18 cellular contexts compared by ENCODE assay signal in genomic region chr1:6704746-6705145, GRCh38. TPM values are rescaled to one million over a fixed set of nuclear protein-coding genes. Genes with fewer than 3 reads are reported as not detected.
DNase-seq lines count a peak whose midpoint lies in the region; TF ChIP-seq lines count a peak whose summit lies in the region.
"Had no signal": no experiment of that assay in that cellular context is flagged by ENCODE, and none has a peak within 500 bp of the region (broad histone marks: within the 10 kb centered on the region; RNA-seq: fewer than 3 reads in every experiment).

No MANE protein-coding gene starts in this region.

- H3K9me3 ChIP-seq in MM.1S (replicated peaks; ENCODE audit: insufficient read depth, low read length) (no peaks in the 10 kb centered on the region), mesodermal cell (ENCODE audit: control insufficient read depth, low read length) (no peaks in the 10 kb centered on the region), sigmoid colon (no peaks in the 10 kb centered on the region), smooth muscle cell (replicated peaks; ENCODE audit: low read depth) (no peaks in the 10 kb centered on the region)

- H3K27ac ChIP-seq in MM.1S (ENCODE audit: low read length) (no peak overlapping the region), mesodermal cell (ENCODE audit: low read depth, low read length, severe bottlenecking) (peak overlapping the region; percentile 23), sigmoid colon (peak overlapping the region in 3 of 4 donors; percentile 60 to 93 (median 89)), smooth muscle cell (ENCODE audit: low read depth) (no peak overlapping the region)
- H3K27ac ChIP-seq: C4-2B had no signal

- H3K9me2 ChIP-seq in MM.1S (replicated peaks; ENCODE audit: insufficient read depth, low read length), result no peaks in the 10 kb centered on the region

- H3K4me2 ChIP-seq in MM.1S (ENCODE audit: low read depth, low read length) (no peak overlapping the region), smooth muscle cell (no peak overlapping the region)

- H3K9ac ChIP-seq in MM.1S (ENCODE audit: low read length) (no peak overlapping the region), smooth muscle cell (ENCODE audit: low read depth) (no peak overlapping the region)

- no peaks in the 10 kb centered on the region for H4K20me1 ChIP-seq in MM.1S (ENCODE audit: insufficient read depth, low read length)
- H4K20me1 ChIP-seq in smooth muscle cell (ENCODE audit: low read depth), result no peaks in the 10 kb centered on the region

- H3F3A ChIP-seq in MM.1S (ENCODE audit: insufficient read depth, low read length) (no peaks in the 10 kb centered on the region), smooth muscle cell (ENCODE audit: low read depth) (no peaks in the 10 kb centered on the region)

- TF ChIP-seq POLR2A in sigmoid colon (IDR thresholded peaks at IDR 0.05) (no peak), erythroblast (IDR thresholded peaks at IDR 0.05; ENCODE audit: low read length) (no peak)

- DNase-seq in activated effector memory CD4-positive, alpha-beta T cell treated with anti-CD3 and anti-CD28 coated beads, Interleukin-2, amount 50 U/mL, for 16 hours, result peak; percentile 54
- DNase-seq in activated effector memory CD4-positive, alpha-beta T cell treated with Interleukin-2 at 50 U/mL for 16 hours, result no peak
- peak; percentile 15 for DNase-seq in MM.1S
- no peak for DNase-seq in sigmoid colon
- DNase-seq in erythroblast (lab: John Stamatoyannopoulos, UW), result no peak
- DNase-seq in Kasumi-1 (lab: John Stamatoyannopoulos, UW), result no peak
- DNase-seq in smooth muscle cell (lab: John Stamatoyannopoulos, UW; ENCODE audit: unreplicated experiment), result no peak
- DNase-seq: GDM1, GOT3, HCEC 1CT, IMR-90, NCI-H1417 treated with DMSO at 0.1 percent for 48 hours, NCI-H187, NCI-H2227 treated with DMSO at 0.1 percent for 48 hours, NCI-H510A, SIG-M5 had no signal

- H2AFZ ChIP-seq in MM.1S (ENCODE audit: low read length) (no peak overlapping the region), smooth muscle cell (ENCODE audit: low read depth) (no peak overlapping the region)

- H3K4me3 ChIP-seq in MM.1S (ENCODE audit: low read length), result no peak overlapping the region
- H3K4me3 ChIP-seq in mesodermal cell (ENCODE audit: extremely low read depth, insufficient read depth, low read length, poor library complexity, severe bottlenecking), result no peak overlapping the region
- H3K4me3 ChIP-seq in sigmoid colon, result no peak overlapping the region
- H3K4me3 ChIP-seq in smooth muscle cell, result no peak overlapping the region

- no peak for TF ChIP-seq EP300 in sigmoid colon (IDR thresholded peaks at IDR 0.05)

- 82 to 94% methylated on average over 2 to 4 of the region's 6 CpGs for WGBS in mesodermal cell (ENCODE audit: insufficient coverage in 2 of 2), 2 experiments
- 72 to 75% methylated on average over 6 of the region's 6 CpGs for WGBS in sigmoid colon, 2 donors
- WGBS in smooth muscle cell (ENCODE audit: low lambda C conversion rate), result 94% methylated on average over 6 of the region's 6 CpGs

- no peaks in the 10 kb centered on the region for H3K36me3 ChIP-seq in MM.1S (replicated peaks; ENCODE audit: insufficient read depth, low read length)
- no peaks in the 10 kb centered on the region for H3K36me3 ChIP-seq in mesodermal cell (ENCODE audit: control insufficient read depth, insufficient read depth, low read length)
- H3K36me3 ChIP-seq in sigmoid colon, result no peaks in the 10 kb centered on the region
- no peaks in the 10 kb centered on the region for H3K36me3 ChIP-seq in smooth muscle cell (ENCODE audit: low read depth)

- peaks cover 8% of the 10 kb centered on the region for H3K4me1 ChIP-seq in MM.1S (ENCODE audit: low read length)
- H3K4me1 ChIP-seq in mesodermal cell (ENCODE audit: control insufficient read depth, insufficient read depth, low read length, poor library complexity, severe bottlenecking), result peaks cover 6% of the 10 kb centered on the region
- H3K4me1 ChIP-seq in sigmoid colon, result peaks cover 0 to 42% (median 32%) of the 10 kb centered on the region in 4 donors
- peaks cover 7% of the 10 kb centered on the region for H3K4me1 ChIP-seq in smooth muscle cell (ENCODE audit: low read depth)

- intact Hi-C loops in sigmoid colon (cut with DNase I), result loop anchor here (5.0 kb wide), 1 partner anchor 122 kb away; no protein-coding TSS in a partner anchor

- H3K79me2 ChIP-seq in MM.1S (ENCODE audit: low read length) (peaks cover 18% of the 10 kb centered on the region), smooth muscle cell (ENCODE audit: low read depth) (peaks cover 18% of the 10 kb centered on the region)

- TF ChIP-seq CTCF in MM.1S (IDR thresholded peaks at IDR 0.05; ENCODE audit: low read length) (no peak), sigmoid colon (IDR thresholded peaks at IDR 0.05) (no peak), smooth muscle cell (IDR thresholded peaks at IDR 0.05; ENCODE audit: borderline replicate concordance, insufficient read depth, poor library complexity, severe bottlenecking) (no peak)

- H3K27me3 ChIP-seq in MM.1S (replicated peaks; ENCODE audit: insufficient read depth, low read length), result peaks cover 38% of the 10 kb centered on the region
- H3K27me3 ChIP-seq in sigmoid colon, result no peaks in the 10 kb centered on the region
- peaks cover 17% of the 10 kb centered on the region for H3K27me3 ChIP-seq in smooth muscle cell (ENCODE audit: low read depth)

RNA-seq across cellular contexts. Expression of gene DNAJC11, which starts 3.1 kb away (rescaled TPM):
- 31.5 TPM for polyA plus RNA-seq in mesodermal cell (2013, experiment 1 of 2)
- polyA plus RNA-seq in mesodermal cell (2013, experiment 2 of 2), result 26.7 TPM
- total RNA-seq in sigmoid colon (10 to 100 TPM; 21.0 to 34.6 (median 23.8) TPM), smooth muscle cell (25.5 and 34.2 TPM in 2 replicates)
- polyA plus RNA-seq in sigmoid colon (10 to 100 TPM; 33.0 to 48.5 (median 46.7) TPM), smooth muscle cell (35.7 and 41.8 TPM in 2 replicates)

Comparison
In these comparisons a context has a peak if more than half of its experiments do, and no peak if none do; other contexts are left out.
1. DNase-seq: peak in activated effector memory CD4-positive, alpha-beta T cell treated with anti-CD3 and anti-CD28 coated beads, Interleukin-2, amount 50 U/mL, for 16 hours (single experiment) and MM.1S (single experiment); none in activated effector memory CD4-positive, alpha-beta T cell treated with Interleukin-2 at 50 U/mL for 16 hours (single experiment), sigmoid colon (single experiment), erythroblast (0 of 2), Kasumi-1 (0 of 2) and smooth muscle cell (single experiment).
2. H3K27ac ChIP-seq: peak in mesodermal cell (single experiment) and sigmoid colon (3 of 4); none in MM.1S (single experiment) and smooth muscle cell (single experiment).